In genomic region chr6:47362857-47363461, GRCh38 we compare ENCODE assay signal across 16 cellular contexts. TPM values are rescaled to one million over a fixed set of nuclear protein-coding genes. Genes with fewer than 3 reads are reported as not detected.
DNase-seq lines count a peak whose midpoint lies in the region; ATAC-seq and TF ChIP-seq lines count a peak whose summit lies in the region.
"Had no signal": no experiment of that assay in that cellular context is flagged by ENCODE, and none has a peak within 500 bp of the region (broad histone marks: within the 10 kb centered on the region; RNA-seq: fewer than 3 reads in every experiment).

No MANE protein-coding gene starts in this region.

- DNase-seq in HuH-7.5 (ENCODE audit: low spot score) (peak; percentile 15), SW480 (ENCODE audit: low spot score) (peak; percentile 34), left lobe of liver (ENCODE audit: low spot score) (no peak), NCI-H1694 treated with DMSO at 0.1 percent for 48 hours (lab: John Stamatoyannopoulos, UW) (no peak), MCF 10A (ENCODE audit: unreplicated experiment) (no peak)
- no peak for DNase-seq in activated naive CD4-positive, alpha-beta T cell (lab: John Stamatoyannopoulos, UW)
- DNase-seq: DMS 273 treated with DMSO at 0.1 percent for 48 hours, H9, NCI-H1417 treated with DMSO at 0.1 percent for 48 hours, NCI-H2029, NCI-H2171, NCI-H446, Right ventricle myocardium superior had no signal

- no peaks in the 10 kb centered on the region for H3K4me1 Mint-ChIP-seq in MCF 10A (ENCODE audit: insufficient read depth, unreplicated experiment)

- no peak overlapping the region for H3K27ac Mint-ChIP-seq in MCF 10A (ENCODE audit: low read depth, unreplicated experiment)
- H3K27ac Mint-ChIP-seq: H9 had no signal

- peak; percentile 79 for ATAC-seq in left lobe of liver
- ATAC-seq in HG02610 (IDR thresholded peaks at IDR 0.05; ENCODE audit: unreplicated experiment): no peak

- H3K36me3 Mint-ChIP-seq in MCF 10A (ENCODE audit: insufficient read depth, unreplicated experiment): no peaks in the 10 kb centered on the region

- intact Hi-C loops in MCF 10A (cut with micrococcal nuclease): no loop called here

- no TSS peak for BruUV-seq in MCF 10A (replicated peaks; lab: Mats Ljungman, UMichigan)

- no peak for TF ChIP-seq CTCF in 22Rv1 (IDR thresholded peaks at IDR 0.05)
- TF ChIP-seq CTCF in MCF 10A (IDR thresholded peaks at IDR 0.05; ENCODE audit: unreplicated experiment): no peak

- peak overlapping the region; percentile 53 for H3K27ac ChIP-seq in 22Rv1
- H3K27ac ChIP-seq: BLaER1 had no signal

- H3K27me3 Mint-ChIP-seq in MCF 10A (ENCODE audit: insufficient read depth, unreplicated experiment): no peaks in the 10 kb centered on the region

- H3K9me3 Mint-ChIP-seq in MCF 10A (ENCODE audit: unreplicated experiment): no peaks in the 10 kb centered on the region

- CTCF ChIA-PET in MCF 10A (lab: Yijun Ruan, JAX): interaction anchor here (0.9 kb wide), 1 partner anchor 51 kb away, joined by 3 read pairs; no protein-coding TSS in a partner anchor

- no peak overlapping the region for H3K4me3 Mint-ChIP-seq in MCF 10A (ENCODE audit: unreplicated experiment)
- H3K4me3 Mint-ChIP-seq: H9 had no signal

- POLR2A ChIA-PET in MCF 10A (lab: Yijun Ruan, JAX): interaction anchor here (0.9 to 1.1 kb wide), 2 partner anchors 22 to 310 kb away, joined by 3 read pairs; no protein-coding TSS in a partner anchor

RNA-seq across cellular contexts. Expression of gene TNFRSF21, which starts 53.3 kb away (rescaled TPM):
- total RNA-seq in left lobe of liver (2.8 TPM), MCF 10A (2022) (17.8 and 19.3 TPM in 2 replicates)

Comparison
In these comparisons a context has a peak if more than half of its experiments do, and no peak if none do; other contexts are left out.
1. DNase-seq: peak in HuH-7.5 (single experiment) and SW480 (single experiment); none in left lobe of liver (single experiment), NCI-H1694 treated with DMSO at 0.1 percent for 48 hours (single experiment), activated naive CD4-positive, alpha-beta T cell (0 of 4) and MCF 10A (single experiment).